In the genomic region with DNA sequence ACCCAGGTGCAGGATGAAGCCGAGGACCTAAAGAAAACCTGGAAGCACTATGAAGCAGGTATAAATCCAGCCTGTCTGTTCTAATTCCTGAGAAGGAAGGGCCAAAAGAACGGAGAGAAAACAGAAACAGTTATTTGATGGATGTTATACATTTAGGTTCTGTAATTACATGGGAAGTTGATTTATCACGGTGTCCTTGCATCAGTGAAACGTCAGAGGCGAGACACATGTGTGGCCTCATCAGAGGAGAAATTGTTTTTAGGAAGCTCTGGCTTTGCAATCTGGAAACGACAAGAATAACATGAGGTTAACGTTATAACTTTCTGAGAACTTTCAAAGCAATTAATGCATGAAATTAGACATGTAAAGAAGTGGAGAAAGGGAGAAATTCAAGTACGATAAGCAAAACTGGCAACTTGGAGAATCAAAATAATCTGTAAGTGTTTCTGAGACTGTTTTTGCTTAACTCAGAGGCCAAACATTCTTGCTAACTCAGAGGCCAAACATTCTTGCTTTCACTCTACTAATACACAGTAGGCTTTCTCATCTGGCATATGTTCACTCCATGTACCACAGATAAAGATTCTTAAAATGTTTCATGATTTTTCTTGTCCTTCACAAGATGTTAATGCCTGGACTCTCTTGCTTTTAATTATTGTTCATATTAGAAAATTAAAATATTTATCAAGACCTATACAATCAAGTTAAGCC, we compare ENCODE assay signal across 1 cellular context.
TF ChIP-seq lines count a peak whose summit lies in the region.

No MANE protein-coding gene starts in this region.

TF ChIP-seq in IMR-90, 13 proteins besides CTCF, POLR2A, EP300 and RAD21 (continued from another document):
- TF ChIP-seq, protein P1, sequence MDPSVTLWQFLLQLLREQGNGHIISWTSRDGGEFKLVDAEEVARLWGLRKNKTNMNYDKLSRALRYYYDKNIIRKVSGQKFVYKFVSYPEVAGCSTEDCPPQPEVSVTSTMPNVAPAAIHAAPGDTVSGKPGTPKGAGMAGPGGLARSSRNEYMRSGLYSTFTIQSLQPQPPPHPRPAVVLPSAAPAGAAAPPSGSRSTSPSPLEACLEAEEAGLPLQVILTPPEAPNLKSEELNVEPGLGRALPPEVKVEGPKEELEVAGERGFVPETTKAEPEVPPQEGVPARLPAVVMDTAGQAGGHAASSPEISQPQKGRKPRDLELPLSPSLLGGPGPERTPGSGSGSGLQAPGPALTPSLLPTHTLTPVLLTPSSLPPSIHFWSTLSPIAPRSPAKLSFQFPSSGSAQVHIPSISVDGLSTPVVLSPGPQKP (IDR thresholded peaks at IDR 0.05; ENCODE audit: borderline replicate concordance, low read depth, low read length), result no peak
- no peak for TF ChIP-seq NFE2L2 (IDR thresholded peaks at IDR 0.05; ENCODE audit: low read depth, low read length)
- no peak for TF ChIP-seq CHD1 (IDR thresholded peaks at IDR 0.05; ENCODE audit: low read depth, low read length)
- TF ChIP-seq SMC3 (IDR thresholded peaks at IDR 0.05; ENCODE audit: low read depth, low read length), result no peak
- TF ChIP-seq, protein P2, sequence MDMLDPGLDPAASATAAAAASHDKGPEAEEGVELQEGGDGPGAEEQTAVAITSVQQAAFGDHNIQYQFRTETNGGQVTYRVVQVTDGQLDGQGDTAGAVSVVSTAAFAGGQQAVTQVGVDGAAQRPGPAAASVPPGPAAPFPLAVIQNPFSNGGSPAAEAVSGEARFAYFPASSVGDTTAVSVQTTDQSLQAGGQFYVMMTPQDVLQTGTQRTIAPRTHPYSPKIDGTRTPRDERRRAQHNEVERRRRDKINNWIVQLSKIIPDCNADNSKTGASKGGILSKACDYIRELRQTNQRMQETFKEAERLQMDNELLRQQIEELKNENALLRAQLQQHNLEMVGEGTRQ (IDR thresholded peaks at IDR 0.05; ENCODE audit: low read depth, low read length), result no peak
- TF ChIP-seq CEBPB (IDR thresholded peaks at IDR 0.05; ENCODE audit: low read depth, low read length), result no peak
- no peak for TF ChIP-seq MAFK (IDR thresholded peaks at IDR 0.05; ENCODE audit: low read depth, low read length)
TF ChIP-seq in IMR-90: peak in this region for 0.
